Comparison of ENCODE assay signal across 19 cellular contexts in genomic region chr12:53113307-53113706, GRCh38. TPM values are rescaled to one million over a fixed set of nuclear protein-coding genes. Genes with fewer than 3 reads are reported as not detected.
A peak's percentile ranks its signal among the peaks of the same experiment; 100 is the strongest.
DNase-seq lines count a peak whose midpoint lies in the region; ATAC-seq, FAIRE-seq and TF ChIP-seq lines count a peak whose summit lies in the region.
"Had no signal": no experiment of that assay in that cellular context is flagged by ENCODE, and none has a peak within 500 bp of the region (broad histone marks: within the 10 kb centered on the region; RNA-seq: fewer than 3 reads in every experiment).

No MANE protein-coding gene starts in this region.

- ATAC-seq in IMR-90 (ENCODE audit: low read depth): no peak
- peak; percentile 25 for ATAC-seq in sciatic nerve
- ATAC-seq: HCT116 had no signal

- H3K79me2 ChIP-seq in hepatocyte: peaks cover 8% of the 10 kb centered on the region

- in situ Hi-C loops in IMR-90 (cut with MboI; ENCODE audit: low sequenced_read_pairs): no loop called here

- dilution Hi-C loops in IMR-90 (cut with HindIII; ENCODE audit: low sequenced_read_pairs, unreplicated experiment): no loop called here

- H2BK15ac ChIP-seq in IMR-90 (ENCODE audit: low read depth, low read length): no peak overlapping the region

- H3K27me3 ChIP-seq in IMR-90 (ENCODE audit: control insufficient read depth, insufficient read depth, low read length) (no peaks in the 10 kb centered on the region), hepatocyte (no peaks in the 10 kb centered on the region)

- CTCF ChIA-PET in IMR-90 (lab: Yijun Ruan, JAX): no interaction called here

- H3K36me3 ChIP-seq in IMR-90 (ENCODE audit: control insufficient read depth, insufficient read depth, low read length) (no peaks in the 10 kb centered on the region), hepatocyte (replicated peaks; ENCODE audit: insufficient read depth, low read depth) (no peaks in the 10 kb centered on the region)

- H3K4me3 ChIP-seq in IMR-90 (ENCODE audit: insufficient read depth, low read depth, low read length): no peak overlapping the region
- H3K4me3 ChIP-seq in hepatocyte: no peak overlapping the region

- no peak overlapping the region for H2AK9ac ChIP-seq in IMR-90 (replicated peaks; ENCODE audit: low read depth, low read length, poor library complexity)

- H2AK5ac ChIP-seq in IMR-90 (ENCODE audit: low read depth, low read length): no peak overlapping the region

- WGBS in IMR-90 (ENCODE audit: extremely low coverage in 2 of 2, insufficient read length in 1 of 2), 2 experiments: 78% methylated on average over 3 of the region's 10 CpGs; no CpG with 5 or more reads in 1 of the 2 experiments
- WGBS in hepatocyte (ENCODE audit: low lambda C conversion rate, missing lambda C conversion rate): 43% methylated on average over 10 of the region's 10 CpGs

- intact Hi-C loops in IMR-90 (cut with micrococcal nuclease) (no loop called here), sciatic nerve (cut with DNase I) (no loop called here)

- H4K5ac ChIP-seq in IMR-90 (ENCODE audit: low read depth, low read length): no peak overlapping the region

- H2AFZ ChIP-seq in IMR-90 (replicated peaks; ENCODE audit: low read length, poor library complexity): peak overlapping the region; percentile 11
- H2AFZ ChIP-seq in hepatocyte: peak overlapping the region; percentile 28

- TF ChIP-seq RAD21 in IMR-90 (IDR thresholded peaks at IDR 0.05; ENCODE audit: low read length): no peak

- H3K9me1 ChIP-seq in IMR-90 (ENCODE audit: insufficient read depth, low read length): no peaks in the 10 kb centered on the region

- no peak overlapping the region for H3K56ac ChIP-seq in IMR-90 (ENCODE audit: extremely low read depth, insufficient read depth, low read length)

- H4K20me1 ChIP-seq in IMR-90 (ENCODE audit: insufficient read depth, low read length) (no peaks in the 10 kb centered on the region), hepatocyte (ENCODE audit: insufficient read depth, poor library complexity, severe bottlenecking) (no peaks in the 10 kb centered on the region)

- no peaks in the 10 kb centered on the region for H3K9me2 ChIP-seq in hepatocyte (replicated peaks; ENCODE audit: insufficient read depth)

- no peak overlapping the region for H3K18ac ChIP-seq in IMR-90 (ENCODE audit: low read depth, low read length)

- H3K9ac ChIP-seq in IMR-90 (ENCODE audit: low read depth, low read length): no peak overlapping the region

- no peak overlapping the region for H3K4ac ChIP-seq in IMR-90 (ENCODE audit: low read depth, low read length)

- POLR2A ChIA-PET in IMR-90 (lab: Charles Lee; ENCODE audit: unreplicated experiment): no interaction called here

- no peaks in the 10 kb centered on the region for H3K79me1 ChIP-seq in IMR-90 (ENCODE audit: low read depth in 1 of 2, low read length in 2 of 2)

- DNase-seq in GM19239 (ENCODE audit: insufficient read length, low spot score) (no peak), IMR-90 (no peak), hepatocyte (ENCODE audit: low spot score) (no peak), sciatic nerve (ENCODE audit: low spot score) (no peak), HUDEP-2 (lab: John Stamatoyannopoulos, UW; ENCODE audit: unreplicated experiment in 76 of 76) (no peak), NCI-H345 (lab: John Stamatoyannopoulos, UW) (no peak), NCI-H2029 treated with DMSO at 0.1 percent for 48 hours (lab: John Stamatoyannopoulos, UW) (no peak)
- DNase-seq: ACHN; CD4-positive, CD25-positive, alpha-beta regulatory T cell; DMS53; KG1; NCI-H1417 treated with DMSO at 0.1 percent for 48 hours; NCI-H1930; NCI-H2171 treated with DMSO at 0.1 percent for 48 hours; NCI-H510A; NCI-H82 had no signal

- H3K23ac ChIP-seq in IMR-90 (ENCODE audit: low read depth, low read length): no peak overlapping the region

- H3K27ac ChIP-seq in IMR-90 (ENCODE audit: insufficient read depth, low read length) (no peak overlapping the region), hepatocyte (peak overlapping the region; percentile 73)
- H3K27ac ChIP-seq: HL-60 had no signal

- no peak for TF ChIP-seq POLR2A in IMR-90 (IDR thresholded peaks at IDR 0.05; ENCODE audit: low read depth, low read length)

- TF ChIP-seq CTCF in IMR-90 (conservative IDR thresholded peaks at IDR 0.05; ENCODE audit: low read depth, low read length) (no peak), hepatocyte (IDR thresholded peaks at IDR 0.05; ENCODE audit: poor library complexity) (no peak)

- peak; percentile 37 for FAIRE-seq in GM19239 (lab: Jason Lieb, UNC)

- H3K4me1 ChIP-seq in IMR-90 (ENCODE audit: control insufficient read depth, insufficient read depth, low read length) (no peaks in the 10 kb centered on the region), hepatocyte (ENCODE audit: insufficient read depth) (peaks cover 7% of the 10 kb centered on the region)

- H3K4me2 ChIP-seq in IMR-90 (ENCODE audit: low read depth, low read length) (no peak overlapping the region), hepatocyte (peak overlapping the region; percentile 65)

- H2BK5ac ChIP-seq in IMR-90 (ENCODE audit: low read depth, low read length, poor library complexity, severe bottlenecking): no peak overlapping the region

- H3K14ac ChIP-seq in IMR-90 (replicated peaks; ENCODE audit: low read depth, low read length): no peak overlapping the region

- no peaks in the 10 kb centered on the region for H3K9me3 ChIP-seq in IMR-90 (ENCODE audit: control insufficient read depth, insufficient read depth, low read length)
- no peaks in the 10 kb centered on the region for H3K9me3 ChIP-seq in hepatocyte (ENCODE audit: low read depth)

- BruUV-seq in IMR-90 (replicated peaks; lab: Mats Ljungman, UMichigan): no TSS peak

- no peak overlapping the region for H4K91ac ChIP-seq in IMR-90 (ENCODE audit: insufficient read depth, low read depth, low read length)

- no peak overlapping the region for H2BK120ac ChIP-seq in IMR-90 (ENCODE audit: low read depth, low read length)

- H4K8ac ChIP-seq in IMR-90 (ENCODE audit: low read depth in 2 of 2, low read length in 2 of 2): no peak overlapping the region

- no peak overlapping the region for H2BK20ac ChIP-seq in IMR-90 (ENCODE audit: low read depth, low read length)

TF ChIP-seq in IMR-90, 13 proteins besides CTCF, POLR2A, EP300 and RAD21:
- TF ChIP-seq NFE2L2 (IDR thresholded peaks at IDR 0.05; ENCODE audit: low read depth, low read length) (no peak), ELK1 (IDR thresholded peaks at IDR 0.05; ENCODE audit: borderline replicate concordance, low read depth, low read length) (no peak), MXI1 (IDR thresholded peaks at IDR 0.05; ENCODE audit: borderline replicate concordance, low read depth, low read length) (no peak), BHLHE40 (IDR thresholded peaks at IDR 0.05; ENCODE audit: low read depth, low read length) (no peak), FOS (IDR thresholded peaks at IDR 0.05; ENCODE audit: low read depth, low read length) (no peak), MAZ (IDR thresholded peaks at IDR 0.05; ENCODE audit: borderline replicate concordance, low read depth, low read length) (no peak), CEBPB (IDR thresholded peaks at IDR 0.05; ENCODE audit: low read depth, low read length) (no peak), RCOR1 (IDR thresholded peaks at IDR 0.05; ENCODE audit: insufficient replicate concordance, low read length) (no peak), CHD1 (IDR thresholded peaks at IDR 0.05; ENCODE audit: low read depth, low read length) (no peak), USF2 (IDR thresholded peaks at IDR 0.05; ENCODE audit: low read depth, low read length) (no peak), MAFK (IDR thresholded peaks at IDR 0.05; ENCODE audit: low read depth, low read length) (no peak), SMC3 (IDR thresholded peaks at IDR 0.05; ENCODE audit: low read depth, low read length) (no peak), RFX5 (IDR thresholded peaks at IDR 0.05; ENCODE audit: low read depth, low read length) (no peak)

RNA-seq across cellular contexts. Expression of gene SOAT2, which starts 10.0 kb away (rescaled TPM):
- total RNA-seq in IMR-90 (2012; rRNA removed) (under 0.01 and 0.18 TPM in 2 replicates), hepatocyte (18.9 and 21.8 TPM in 2 replicates), sciatic nerve (1.2 TPM)
- polyA plus RNA-seq in IMR-90 (2012; rRNA removed) (0.39 and 0.55 TPM in 2 replicates), hepatocyte (28.9 and 29.4 TPM in 2 replicates)
- 0.18 and 0.27 TPM in 2 replicates for polyA plus RNA-seq in IMR-90 (2012; cell fraction: cytosol; rRNA removed)
- polyA plus RNA-seq in IMR-90 (2012; cell fraction: nucleus; rRNA removed; ENCODE audit: low replicate concordance): 0.52 and 1.3 TPM in 2 replicates
- total RNA-seq: SK-MEL-5 had no signal
- polyA plus RNA-seq: CD4-positive, CD25-positive, alpha-beta regulatory T cell had no signal

RNA-seq across cellular contexts. Expression of gene IGFBP6, which starts 15.8 kb away (rescaled TPM):
- total RNA-seq in IMR-90 (2012; rRNA removed) (124 and 140 TPM in 2 replicates), hepatocyte (21.8 and 25.1 TPM in 2 replicates), sciatic nerve (1,832 TPM)
- polyA plus RNA-seq in IMR-90 (2012; rRNA removed) (337 and 373 TPM in 2 replicates), hepatocyte (81.2 and 86.0 TPM in 2 replicates)
- polyA plus RNA-seq in IMR-90 (2012; cell fraction: cytosol; rRNA removed): 592 and 623 TPM in 2 replicates
- 90.7 and 186 TPM in 2 replicates for polyA plus RNA-seq in IMR-90 (2012; cell fraction: nucleus; rRNA removed; ENCODE audit: low replicate concordance)
- total RNA-seq: CD4-positive, CD25-positive, alpha-beta regulatory T cell had no signal

RNA-seq across cellular contexts. Expression of gene SPRYD3, which starts 34.1 kb away (rescaled TPM):
- total RNA-seq in IMR-90 (2012; rRNA removed) (21.7 and 25.6 TPM in 2 replicates), hepatocyte (19.3 and 20.9 TPM in 2 replicates), sciatic nerve (61.0 TPM)
- polyA plus RNA-seq in IMR-90 (2012; rRNA removed) (27.8 and 28.8 TPM in 2 replicates), hepatocyte (24.6 and 25.8 TPM in 2 replicates)
- polyA plus RNA-seq in IMR-90 (2012; cell fraction: cytosol; rRNA removed): 20.9 and 26.7 TPM in 2 replicates
- polyA plus RNA-seq in IMR-90 (2012; cell fraction: nucleus; rRNA removed; ENCODE audit: low replicate concordance): 24.4 and 31.3 TPM in 2 replicates

Comparison
In these comparisons a context has a peak if more than half of its experiments do, and no peak if none do; other contexts are left out.
1. RNA of gene IGFBP6, which starts 15.8 kb away (total RNA-seq): 1,832 TPM in sciatic nerve (single experiment); 124 to 140 TPM in IMR-90 and 21.8 to 25.1 TPM in hepatocyte; every median in the first group is over 10 times any median in the second.